Comparison of ENCODE assay signal across 10 cellular contexts in genomic region chr19:19485161-19485997, GRCh38. TPM values are rescaled to one million over a fixed set of nuclear protein-coding genes. Genes with fewer than 3 reads are reported as not detected.
DNase-seq lines count a peak whose midpoint lies in the region; ATAC-seq and TF ChIP-seq lines count a peak whose summit lies in the region.
"Had no signal": no experiment of that assay in that cellular context is flagged by ENCODE, and none has a peak within 500 bp of the region (broad histone marks: within the 10 kb centered on the region; RNA-seq: fewer than 3 reads in every experiment).

No MANE protein-coding gene starts in this region.

- no peak for TF ChIP-seq CTCF in CD8-positive, alpha-beta T cell (IDR thresholded peaks at IDR 0.05)
- TF ChIP-seq CTCF in tibial artery (IDR thresholded peaks at IDR 0.05) (no peak), GM13976 (IDR thresholded peaks at IDR 0.05; ENCODE audit: borderline replicate concordance, control extremely low read depth, extremely low read depth, insufficient read depth, missing control alignments) (no peak)

- intact Hi-C loops in CD8-positive, alpha-beta T cell (cut with DNase I, micrococcal nuclease): loop anchor here (5.0 to 10.0 kb wide), 3 partner anchors 33 to 421 kb away; partner anchors contain the start of gene SLC25A42 (in 1 of the 2)
- intact Hi-C loops in tibial artery (cut with DNase I; ENCODE audit: low total_unique reads): no loop called here

- peaks cover 74% of the 10 kb centered on the region for H3K4me1 ChIP-seq in CD8-positive, alpha-beta T cell (ENCODE audit: insufficient read depth, low read length)
- peaks cover 66% of the 10 kb centered on the region for H3K4me1 ChIP-seq in Karpas-422 (ENCODE audit: low read length)
- H3K4me1 ChIP-seq in tibial artery: peaks cover 0 to 48% (median 26%) of the 10 kb centered on the region in 4 donors

- H3K4me3 ChIP-seq in CD8-positive, alpha-beta T cell (ENCODE audit: low read depth, low read length): no peak overlapping the region
- H3K4me3 ChIP-seq in Karpas-422 (ENCODE audit: low read length) (no peak overlapping the region), tibial artery (no peak overlapping the region)

- DNase-seq in CD8-positive, alpha-beta T cell: no peak
- DNase-seq in Karpas-422: peak; percentile 66
- peak; percentile 59 for DNase-seq in dermis blood vessel endothelial cell
- DNase-seq in naive B cell: no peak
- no peak for DNase-seq in NK-92 treated with Interleukin-12 subunit alpha and Interleukin-12 subunit beta, amount 100 ng/mL, for 24 hours (lab: John Stamatoyannopoulos, UW)
- DNase-seq in tibial artery: no peak
- DNase-seq in GM13976 (ENCODE audit: low spot score): no peak
- DNase-seq: activated CD4-positive, alpha-beta T cell treated with anti-CD3 and anti-CD28 coated beads, Interleukin-2, amount 10 ng/mL, durations not matched to agents 24 days and 14 days; NCI-H526 had no signal

- H3K4me1 Mint-ChIP-seq in CD8-positive, alpha-beta T cell (ENCODE audit: low read depth): peaks cover 76% of the 10 kb centered on the region
- peaks cover 22 to 62% (median 56%) of the 10 kb centered on the region in 3 donors for H3K4me1 Mint-ChIP-seq in naive B cell

- POLR2A ChIA-PET in CD8-positive, alpha-beta T cell (lab: Charles Lee): no interaction called here

- no peak overlapping the region for H2AFZ ChIP-seq in Karpas-422 (ENCODE audit: low read length)

- H3K79me2 ChIP-seq in Karpas-422 (ENCODE audit: low read length): peaks cover 83% of the 10 kb centered on the region

- H3K27me3 ChIP-seq in CD8-positive, alpha-beta T cell (ENCODE audit: insufficient read depth, low read length): no peaks in the 10 kb centered on the region
- H3K27me3 ChIP-seq in Karpas-422 (ENCODE audit: low read length): no peaks in the 10 kb centered on the region
- H3K27me3 ChIP-seq in tibial artery: no peaks in the 10 kb centered on the region

- no peak overlapping the region for H3K4me3 Mint-ChIP-seq in CD8-positive, alpha-beta T cell
- peak overlapping the region in 3 of 8 donors; percentile 18 to 61 (median 29) for H3K4me3 Mint-ChIP-seq in naive B cell
- H3K4me3 Mint-ChIP-seq: activated CD4-positive, alpha-beta T cell treated with anti-CD3 and anti-CD28 coated beads, Interleukin-2, amount 10 ng/mL, durations not matched to agents 24 days and 14 days had no signal

- in situ Hi-C loops in GM13976 (cut with MboI; ENCODE audit: low sequenced_read_pairs, unreplicated experiment): loop anchor here (10.0 to 25.0 kb wide), 2 partner anchors 91 to 298 kb away; partner anchors contain the start of genes BORCS8 and RFXANK

- no peaks in the 10 kb centered on the region; the same call in 1 of the 2 replicates for H4K20me1 ChIP-seq in Karpas-422 (ENCODE audit: insufficient read depth, low read depth, low read length)

- H3K27me3 Mint-ChIP-seq in CD8-positive, alpha-beta T cell (ENCODE audit: low read depth): no peaks in the 10 kb centered on the region
- no peaks in the 10 kb centered on the region for H3K27me3 Mint-ChIP-seq in naive B cell
- H3K27me3 Mint-ChIP-seq: activated CD4-positive, alpha-beta T cell treated with anti-CD3 and anti-CD28 coated beads, Interleukin-2, amount 10 ng/mL, durations not matched to agents 24 days and 14 days had no signal

- no peak for ATAC-seq in CD8-positive, alpha-beta T cell
- ATAC-seq in naive B cell (ENCODE audit: low read depth in 2 of 2): peak; percentile 14 to 34
- ATAC-seq in HG02970 (IDR thresholded peaks at IDR 0.05; ENCODE audit: low FRiP score, unreplicated experiment): no peak

- H3K9me2 ChIP-seq in Karpas-422 (replicated peaks; ENCODE audit: insufficient read depth, low read length): no peaks in the 10 kb centered on the region

- peak overlapping the region; percentile 77 for H3K27ac Mint-ChIP-seq in CD8-positive, alpha-beta T cell
- H3K27ac Mint-ChIP-seq in naive B cell: peak overlapping the region; percentile 42 to 89 (median 64)
- H3K27ac Mint-ChIP-seq: activated CD4-positive, alpha-beta T cell treated with anti-CD3 and anti-CD28 coated beads, Interleukin-2, amount 10 ng/mL, durations not matched to agents 24 days and 14 days had no signal

- H3K27ac ChIP-seq in CD8-positive, alpha-beta T cell (ENCODE audit: low read depth, low read length): peak overlapping the region; percentile 18
- H3K27ac ChIP-seq in Karpas-422 (ENCODE audit: low read length): peak overlapping the region; percentile 55
- no peak overlapping the region for H3K27ac ChIP-seq in tibial artery

- CTCF ChIA-PET in CD8-positive, alpha-beta T cell (lab: Charles Lee): interaction anchor here (1.0 to 8.7 kb wide), 2 partner anchors 120 to 310 kb away, joined by 3 to 202 read pairs; no protein-coding TSS in a partner anchor

- peaks cover 38% of the 10 kb centered on the region for H3K36me3 Mint-ChIP-seq in CD8-positive, alpha-beta T cell
- no peaks in the 10 kb centered on the region for H3K36me3 Mint-ChIP-seq in naive B cell

- H3K9ac ChIP-seq in Karpas-422 (ENCODE audit: low read length): peak overlapping the region; percentile 15

- H3K36me3 ChIP-seq in CD8-positive, alpha-beta T cell (ENCODE audit: insufficient read depth, low read length): no peaks in the 10 kb centered on the region
- H3K36me3 ChIP-seq in Karpas-422 (ENCODE audit: insufficient read depth, low read length) (0 out of 2 replicates have a peak, but pooled peaks cover 2% of the 10 kb centered on the region), tibial artery (peaks cover 0 to 8% (median 0%) of the 10 kb centered on the region in 3 donors)

- no peaks in the 10 kb centered on the region for H3K9me3 Mint-ChIP-seq in CD8-positive, alpha-beta T cell
- no peaks in the 10 kb centered on the region for H3K9me3 Mint-ChIP-seq in naive B cell
- H3K9me3 Mint-ChIP-seq: activated CD4-positive, alpha-beta T cell treated with anti-CD3 and anti-CD28 coated beads, Interleukin-2, amount 10 ng/mL, durations not matched to agents 24 days and 14 days had no signal

- H3K9me3 ChIP-seq in CD8-positive, alpha-beta T cell (ENCODE audit: low read length): no peaks in the 10 kb centered on the region
- no peaks in the 10 kb centered on the region for H3K9me3 ChIP-seq in Karpas-422 (ENCODE audit: low read length)
- no peaks in the 10 kb centered on the region for H3K9me3 ChIP-seq in tibial artery

- H3K4me2 ChIP-seq in Karpas-422 (ENCODE audit: low read depth, low read length, poor library complexity, severe bottlenecking): no peak overlapping the region

RNA-seq across cellular contexts. Expression of gene TSSK6, which starts 30.0 kb away (rescaled TPM):
- 1 to 10 TPM; 3.6 to 3.7 TPM for total RNA-seq in CD8-positive, alpha-beta T cell
- 5.0 and 10.8 TPM in 2 replicates for total RNA-seq in Karpas-422 (2014; rRNA removed; shearing (Covaris generic); ENCODE audit: low replicate concordance)
- 0.68 and 1.4 TPM in 2 replicates for total RNA-seq in dermis blood vessel endothelial cell
- polyA plus RNA-seq in naive B cell (ENCODE audit: low read depth in 6 of 6): 1 to 10 TPM; 1.1 to 4.3 (median 2.3) TPM

RNA-seq across cellular contexts. Expression of gene NDUFA13, which starts 30.6 kb away (rescaled TPM):
- 100 to 1,000 TPM; 151 to 166 TPM for total RNA-seq in CD8-positive, alpha-beta T cell
- 255 and 557 TPM in 2 replicates for total RNA-seq in Karpas-422 (2014; rRNA removed; shearing (Covaris generic); ENCODE audit: low replicate concordance)
- 95.3 and 191 TPM in 2 replicates for total RNA-seq in dermis blood vessel endothelial cell
- 100 to 1,000 TPM; 226 to 324 (median 271) TPM for polyA plus RNA-seq in naive B cell (ENCODE audit: low read depth in 6 of 6)

RNA-seq across cellular contexts. Expression of gene YJEFN3, which starts 43.3 kb away (rescaled TPM):
- 1 to 10 TPM; 3.4 to 4.3 TPM for total RNA-seq in CD8-positive, alpha-beta T cell
- 7.9 and 11.4 TPM in 2 replicates for total RNA-seq in Karpas-422 (2014; rRNA removed; shearing (Covaris generic); ENCODE audit: low replicate concordance)
- total RNA-seq in dermis blood vessel endothelial cell: 0.14 and 0.17 TPM in 2 replicates
- under 1 TPM in 2 of 6 donors, not detected in 4; 0.17 TPM for polyA plus RNA-seq in naive B cell (ENCODE audit: low read depth in 6 of 6)

RNA-seq across cellular contexts. Expression of gene CILP2, which starts 52.7 kb away (rescaled TPM):
- total RNA-seq in CD8-positive, alpha-beta T cell: under 1 TPM; 0.71 to 0.81 TPM
- total RNA-seq in Karpas-422 (2014; rRNA removed; shearing (Covaris generic); ENCODE audit: low replicate concordance): 0.15 and 0.87 TPM in 2 replicates
- total RNA-seq in dermis blood vessel endothelial cell: 0.17 TPM in 1 of 2 replicates, not detected in the other
- polyA plus RNA-seq in naive B cell (ENCODE audit: low read depth in 6 of 6): under 1 TPM in 1 of 6 donors, not detected in 5; 0.11 TPM

Comparison
In these comparisons a context has a peak if more than half of its experiments do, and no peak if none do; other contexts are left out.
1. ATAC-seq: peak in naive B cell (2 of 2); none in CD8-positive, alpha-beta T cell (single experiment) and HG02970 (single experiment).
2. DNase-seq: peak in Karpas-422 (single experiment) and dermis blood vessel endothelial cell (single experiment); none in CD8-positive, alpha-beta T cell (0 of 7), naive B cell (single experiment), NK-92 treated with Interleukin-12 subunit alpha and Interleukin-12 subunit beta, amount 100 ng/mL, for 24 hours (single experiment), tibial artery (0 of 2) and GM13976 (single experiment).
3. H3K27ac ChIP-seq: peak in CD8-positive, alpha-beta T cell (single experiment) and Karpas-422 (single experiment); none in tibial artery (0 of 2).